Comparison of ENCODE assay signal across 8 cellular contexts in the genomic region with DNA sequence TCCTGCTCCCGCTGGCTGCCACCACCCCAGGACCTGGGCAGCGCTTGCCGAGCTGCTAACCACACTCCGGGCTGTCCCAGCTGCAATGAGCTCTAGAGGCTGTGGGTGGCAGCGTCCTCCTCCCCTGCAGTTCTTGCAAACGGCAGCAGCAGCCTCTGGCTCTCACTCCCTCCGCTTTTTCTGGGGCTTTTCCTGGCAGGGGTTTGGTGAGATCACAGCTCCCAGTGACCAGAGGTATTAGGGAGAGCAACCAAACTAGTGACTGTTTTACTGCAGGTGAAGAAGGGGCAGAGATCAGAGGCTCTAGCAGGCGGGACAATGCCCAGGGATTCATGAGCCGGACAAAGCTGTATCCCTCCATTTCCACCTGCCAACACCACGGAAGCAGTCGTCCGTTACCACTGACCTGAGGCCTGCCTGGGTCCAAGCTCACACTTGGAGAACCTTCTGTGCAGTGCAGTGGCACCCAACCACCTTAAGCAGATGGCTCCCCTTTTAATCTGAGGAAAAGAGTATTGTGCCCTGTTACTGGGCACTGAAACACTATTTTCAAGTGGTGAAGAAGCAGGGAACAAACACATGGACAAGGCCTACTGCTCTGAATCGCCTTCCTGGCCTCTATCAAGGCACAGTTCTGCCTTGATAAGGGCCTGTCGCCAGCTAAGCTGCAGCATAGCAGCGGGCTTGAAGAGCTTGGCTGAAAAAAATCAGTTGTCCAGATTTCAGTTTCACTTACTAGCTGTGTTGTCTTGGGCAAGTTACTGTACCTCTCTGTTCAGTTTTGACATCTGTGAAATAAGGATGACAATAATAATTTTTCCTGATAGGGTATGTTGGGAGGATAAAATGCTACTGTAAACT. TPM values are rescaled to one million over a fixed set of nuclear protein-coding genes. Genes with fewer than 3 reads are reported as not detected.
DNase-seq lines count a peak whose midpoint lies in the region; ATAC-seq, FAIRE-seq and TF ChIP-seq lines count a peak whose summit lies in the region.

A gene (minus strand): TSS at position 87 of the 861 bp plus-strand sequence. CDS start 95 bp downstream, outside the sequence.

- H2AFZ ChIP-seq in GM12878 (ENCODE audit: control insufficient read depth, low read depth, low read length): peak within 1 kb of the TSS; percentile 64

- H3K4me3 ChIP-seq in GM12878 (0 out of 2 replicates have a peak within 1 kb of the TSS, but pooled peaks have one; percentile 15), iPS-15b (ENCODE audit: low read depth, low read length) (peak within 1 kb of the TSS; percentile 42), skeletal muscle cell (ENCODE audit: low read depth, low read length) (no peak within 1 kb of the TSS)

- FAIRE-seq in GM12878 (lab: Jason Lieb, UNC): peak; percentile 90

- peak within 1 kb of the TSS; percentile 32 for H3K4me2 ChIP-seq in GM12878 (ENCODE audit: control insufficient read depth, insufficient read depth)

- in situ Hi-C loops in GM12878 (cut with MboI): no loop called here

- ATAC-seq in HG02588 (IDR thresholded peaks at IDR 0.05; ENCODE audit: unreplicated experiment): peak; percentile 90
- peak; percentile 99 for ATAC-seq in GM12878

- RAD21 ChIA-PET in GM12878 (lab: Charles Lee; ENCODE audit: unreplicated experiment): interaction anchor here (0.8 to 2.4 kb wide), 15 partner anchors 9 to 223 kb away, joined by 3 to 26 read pairs (median 4); a partner anchor contains a TSS

- no peak for TF ChIP-seq EP300 in GM12878 (IDR thresholded peaks at IDR 0.05; ENCODE audit: borderline replicate concordance in 1 of 2, control insufficient read depth in 1 of 2, low read depth in 2 of 2, low read length in 2 of 2)

- SMC1A ChIA-PET in GM12878 (lab: Charles Lee; ENCODE audit: uncharacterized antibody, unreplicated experiment): interaction anchor here (0.8 to 2.7 kb wide), 10 partner anchors 16 to 1184 kb away, joined by 3 to 25 read pairs (median 9); no protein-coding TSS in a partner anchor

- POLR2A ChIA-PET in GM12878 (lab: Charles Lee): no interaction called here

- no TSS peak for BruUV-seq in GM12878 (replicated peaks; lab: Mats Ljungman, UMichigan)

- no peak for TF ChIP-seq POLR2A in GM12878 (IDR thresholded peaks at IDR 0.05; ENCODE audit: low read depth, low read length)

- H3K27me3 ChIP-seq in GM12878 (replicated peaks in 1 of 2; ENCODE audit: control insufficient read depth in 2 of 2, insufficient read depth in 2 of 2, low read length in 1 of 2): no peaks in the 10 kb centered on the region; a peak in 1 of 4 replicates
- H3K27me3 ChIP-seq in iPS-15b (ENCODE audit: control insufficient read depth, insufficient read depth, low read length): peaks cover 4% of the 10 kb centered on the region

- H3K9ac ChIP-seq in GM12878 (ENCODE audit: control insufficient read depth, insufficient read depth, low read length) (no peak within 1 kb of the TSS), iPS-15b (ENCODE audit: low read depth, low read length) (peak within 1 kb of the TSS; percentile 16)

- TF ChIP-seq CTCF in GM12874 (IDR thresholded peaks at IDR 0.05; ENCODE audit: insufficient read depth, low read depth, low read length) (peak; percentile 84), GM12878 (IDR thresholded peaks at IDR 0.05 in 2 of 3, conservative IDR thresholded peaks at IDR 0.05 in 1 of 3; ENCODE audit: control insufficient read depth in 2 of 3, extremely low read depth in 1 of 3, insufficient read depth in 1 of 3, low read depth in 3 of 3, low read length in 3 of 3) (peak; percentile 71 to 87 (median 77))

- TF ChIP-seq RAD21 in GM12878 (IDR thresholded peaks at IDR 0.05; ENCODE audit: insufficient read depth, low read depth, low read length): peak; percentile 52

- 19% methylated on average over 15 of the region's 15 CpGs for WGBS in GM12878 (ENCODE audit: insufficient coverage, insufficient replicate concordance, low lambda C conversion rate, missing lambda C conversion rate)

- H3K9me3 ChIP-seq in GM12878 (replicated peaks; ENCODE audit: control insufficient read depth, insufficient read depth, low read length) (no peaks in the 10 kb centered on the region), iPS-15b (ENCODE audit: control insufficient read depth, insufficient read depth, low read length) (no peaks in the 10 kb centered on the region)

- H3K36me3 ChIP-seq in GM12878 (ENCODE audit: control insufficient read depth in 2 of 2, insufficient read depth in 2 of 2, low read length in 1 of 2) (no peaks in the 10 kb centered on the region), iPS-15b (ENCODE audit: control insufficient read depth, insufficient read depth, low read length) (no peaks in the 10 kb centered on the region)

- H4K20me1 ChIP-seq in GM12878 (ENCODE audit: control insufficient read depth, insufficient read depth): no peaks in the 10 kb centered on the region

- H3K27ac ChIP-seq in GM12878 (ENCODE audit: control insufficient read depth, insufficient read depth): no peak within 1 kb of the TSS

- H3K4me1 ChIP-seq in GM12878 (ENCODE audit: control insufficient read depth, insufficient read depth, low read length) (peaks cover 5% of the 10 kb centered on the region; the same call in 1 of the 2 replicates), iPS-15b (ENCODE audit: control insufficient read depth, insufficient read depth, low read length) (peaks cover 2% of the 10 kb centered on the region)

- peak; percentile 47 for DNase-seq in NCI-H1105 treated with DMSO at 0.1 percent for 48 hours (lab: John Stamatoyannopoulos, UW)
- DNase-seq in UCSD-AML1 (lab: John Stamatoyannopoulos, UW; ENCODE audit: unreplicated experiment): peak; percentile 77
- DNase-seq in GM12878 (ENCODE audit: low read depth, low spot score): no peak
- peak; percentile 8 for DNase-seq in skeletal muscle cell (ENCODE audit: low read depth)
- no peak for DNase-seq in NCI-H1048 (lab: John Stamatoyannopoulos, UW)

- CTCF ChIA-PET in GM12878 (lab: Yijun Ruan, JAX): interaction anchor here (0.6 to 5.6 kb wide), 26 partner anchors 9 to 627 kb away, joined by 3 to 78 read pairs (median 4); no protein-coding TSS in a partner anchor

- no peaks in the 10 kb centered on the region for H3K79me2 ChIP-seq in GM12878 (ENCODE audit: control insufficient read depth, insufficient read depth, low read length)

- intact Hi-C loops in GM12878 (cut with micrococcal nuclease; ENCODE audit: unreplicated experiment): loop anchor here (1.0 to 5.0 kb wide), 3 partner anchors 34 to 223 kb away; a partner anchor contains a TSS

TF ChIP-seq in GM12878, 131 proteins besides CTCF, POLR2A, EP300 and RAD21 (continues in another document):
- TF ChIP-seq CBFB (IDR thresholded peaks at IDR 0.05; ENCODE audit: low read depth): no peak
- no peak for TF ChIP-seq RFX5 (IDR thresholded peaks at IDR 0.05; ENCODE audit: low read depth, low read length)
- no peak for TF ChIP-seq PML (IDR thresholded peaks at IDR 0.05; ENCODE audit: low read length)
- TF ChIP-seq SRF (IDR thresholded peaks at IDR 0.05; ENCODE audit: low read depth in 2 of 2, low read length in 2 of 2): no peak
- TF ChIP-seq FOXK2 (IDR thresholded peaks at IDR 0.05): no peak
- TF ChIP-seq IKZF1 (conservative IDR thresholded peaks at IDR 0.05): 0 out of 2 replicates have a peak, but pooled peaks have one; percentile 26
- 0 out of 2 replicates have a peak, but pooled peaks have one; percentile 24 for TF ChIP-seq SMARCA5 (IDR thresholded peaks at IDR 0.05)
- TF ChIP-seq RUNX3 (IDR thresholded peaks at IDR 0.05; ENCODE audit: low read length): peak; percentile 7; the same call in 1 of the 2 replicates
- no peak for TF ChIP-seq PAX5 (IDR thresholded peaks at IDR 0.05; ENCODE audit: borderline replicate concordance, low read depth, low read length)
- no peak for TF ChIP-seq CEBPB (IDR thresholded peaks at IDR 0.05; ENCODE audit: borderline replicate concordance in 1 of 2, low read depth in 2 of 2, low read length in 2 of 2)
- TF ChIP-seq RBBP5 (conservative IDR thresholded peaks at IDR 0.05): no peak
- TF ChIP-seq SMAD1 (IDR thresholded peaks at IDR 0.05; ENCODE audit: low read depth, partially characterized antibody): no peak
- no peak for TF ChIP-seq STAT3 (IDR thresholded peaks at IDR 0.05; ENCODE audit: low read depth, low read length)
- no peak for TF ChIP-seq NR2F1 (conservative IDR thresholded peaks at IDR 0.05)
- peak; percentile 68; the same call in 1 of the 2 replicates for TF ChIP-seq SMC3 (IDR thresholded peaks at IDR 0.05; ENCODE audit: borderline replicate concordance, low read length)
- TF ChIP-seq ZNF622 (IDR thresholded peaks at IDR 0.05): no peak
- TF ChIP-seq BHLHE40 (IDR thresholded peaks at IDR 0.05; ENCODE audit: borderline replicate concordance in 1 of 2, low read depth in 2 of 2, low read length in 1 of 2): 0 out of 4 replicates have a peak, but pooled peaks have one; percentile 6 to 25

RNA-seq across cellular contexts. Expression of the gene that starts here (rescaled TPM):
- total RNA-seq in GM12878 (2013; cell fraction: nucleolus; rRNA removed): not detected in 2 replicates
- total RNA-seq in GM12878 (2014; rRNA removed) (under 0.01 and 0.22 TPM in 2 replicates), GM12878 (2014; rRNA removed; fragmentation: Illumina TruSeq; extraction: Trizol) (0.09 and 0.18 TPM in 2 replicates), GM12878 (2021) (0.29 and 0.72 TPM in 2 replicates)
- not detected for polyA plus RNA-seq in GM12878 (2011; ENCODE audit: low read depth)
- polyA plus RNA-seq in GM12878 (2011; rRNA removed) (3.8 and 4.9 TPM in 2 replicates), GM12878 (2014; fragmentation: Illumina TruSeq; extraction: Trizol) (0.40 and 0.54 TPM in 2 replicates), GM12878 (2014; fragmentation: Nextera tagmentation; extraction: Ambion mirVana) (under 1 TPM; 0.29 to 0.46 TPM), GM12878 (2014; rRNA removed) (0.09 and 0.47 TPM in 2 replicates), GM12878 (2016; fragmentation: Nextera tagmentation; extraction: Ambion mirVana) (under 1 TPM; 0.13 to 0.35 TPM)
- polyA plus RNA-seq in GM12878 (2011; cell fraction: cytosol; rRNA removed): 2.1 and 3.1 TPM in 2 replicates
- polyA plus RNA-seq in GM12878 (2011; cell fraction: nucleus; rRNA removed): 5.9 and 8.1 TPM in 2 replicates
- polyA plus RNA-seq in GM12878 (2012): 0.12 and 0.15 TPM in 2 replicates
- polyA minus RNA-seq in GM12878 (2011; rRNA and poly(A)+ RNA removed): 3.3 and 4.9 TPM in 2 replicates
- 1.9 and 3.3 TPM in 2 replicates for polyA minus RNA-seq in GM12878 (2011; cell fraction: cytosol; rRNA and poly(A)+ RNA removed)
- 4.5 and 4.7 TPM in 2 replicates for polyA minus RNA-seq in GM12878 (2011; cell fraction: nucleus; rRNA and poly(A)+ RNA removed)

Comparison
In these comparisons a context has a peak if more than half of its experiments do, and no peak if none do; other contexts are left out.
1. DNase-seq: peak in NCI-H1105 treated with DMSO at 0.1 percent for 48 hours (single experiment), UCSD-AML1 (single experiment) and skeletal muscle cell (single experiment); none in GM12878 (single experiment) and NCI-H1048 (single experiment).